Comparison of ENCODE assay signal across 16 cellular contexts in genomic region chr10:87733081-87733480, GRCh38.
DNase-seq lines count a peak whose midpoint lies in the region; ATAC-seq, FAIRE-seq and TF ChIP-seq lines count a peak whose summit lies in the region.
"Had no signal": no experiment of that assay in that cellular context is flagged by ENCODE, and none has a peak within 500 bp of the region (broad histone marks: within the 10 kb centered on the region; RNA-seq: fewer than 3 reads in every experiment).

No MANE protein-coding gene starts in this region.

- no peak overlapping the region for H3K4me2 ChIP-seq in endothelial cell of umbilical vein (ENCODE audit: insufficient read depth, low read length)
- H3K4me2 ChIP-seq: A549, GM23338 had no signal

- DNase-seq in left ventricle myocardium superior: no peak
- DNase-seq in Right ventricle myocardium inferior (ENCODE audit: missing footprints): no peak
- peak; percentile 90 for DNase-seq in SK-MEL-5 (ENCODE audit: low read depth, low spot score)
- DNase-seq in endothelial cell of umbilical vein (ENCODE audit: low read depth, low spot score): peak; percentile 74
- DNase-seq in pancreas: no peak
- no peak for DNase-seq in activated CD4-positive, alpha-beta T cell treated with anti-CD3 and anti-CD28 coated beads, Interleukin-2, amount 10 ng/mL, durations not matched to agents 7 days and 5 days
- DNase-seq: BE2C; CD4-positive, alpha-beta memory T cell; DND-41; GDM1; H7 had no signal

- H3K9me3 Mint-ChIP-seq in activated CD4-positive, alpha-beta T cell treated with anti-CD3 and anti-CD28 coated beads, Interleukin-2, amount 10 ng/mL, durations not matched to agents 7 days and 5 days: no peaks in the 10 kb centered on the region
- H3K9me3 Mint-ChIP-seq: GM23338 had no signal

- POLR2A ChIA-PET in endothelial cell of umbilical vein (lab: Charles Lee): no interaction called here
- POLR2A ChIA-PET in activated CD4-positive, alpha-beta T cell treated with anti-CD3 and anti-CD28 coated beads, Interleukin-2, amount 10 ng/mL, durations not matched to agents 7 days and 5 days (lab: Charles Lee): no interaction called here

- 60 to 63% methylated on average over 5 of the region's 5 CpGs for WGBS in pancreas, 2 donors

- no peak overlapping the region for H3K4me3 Mint-ChIP-seq in activated CD4-positive, alpha-beta T cell treated with anti-CD3 and anti-CD28 coated beads, Interleukin-2, amount 10 ng/mL, durations not matched to agents 7 days and 5 days
- H3K4me3 Mint-ChIP-seq: CD4-positive, alpha-beta memory T cell; GM23338 had no signal

- no peaks in the 10 kb centered on the region for H3K36me3 Mint-ChIP-seq in activated CD4-positive, alpha-beta T cell treated with anti-CD3 and anti-CD28 coated beads, Interleukin-2, amount 10 ng/mL, durations not matched to agents 7 days and 5 days (ENCODE audit: low read depth)
- H3K36me3 Mint-ChIP-seq: CD4-positive, alpha-beta memory T cell had no signal

- H3K79me2 ChIP-seq in endothelial cell of umbilical vein (ENCODE audit: control insufficient read depth, insufficient read depth, low read length): no peaks in the 10 kb centered on the region

- TF ChIP-seq POLR2A in endothelial cell of umbilical vein (IDR thresholded peaks at IDR 0.05; ENCODE audit: low read depth, low read length): no peak

- peaks cover 1% of the 10 kb centered on the region for H3K4me1 Mint-ChIP-seq in activated CD4-positive, alpha-beta T cell treated with anti-CD3 and anti-CD28 coated beads, Interleukin-2, amount 10 ng/mL, durations not matched to agents 7 days and 5 days

- in situ Hi-C loops in SK-MEL-5 (cut with HindIII; ENCODE audit: low pct_unique_long_range_greater_than_20kb, low sequenced_read_pairs): no loop called here

- BruUV-seq in endothelial cell of umbilical vein (replicated peaks; lab: Mats Ljungman, UMichigan): no TSS peak

- H3K27me3 ChIP-seq in endothelial cell of umbilical vein (ENCODE audit: control insufficient read depth in 2 of 2, insufficient read depth in 2 of 2, low read length in 2 of 2): no peaks in the 10 kb centered on the region
- no peaks in the 10 kb centered on the region for H3K27me3 ChIP-seq in pancreas
- H3K27me3 ChIP-seq: BE2C had no signal

- H3K36me3 ChIP-seq in endothelial cell of umbilical vein (ENCODE audit: control insufficient read depth in 2 of 2, extremely low read depth in 1 of 2, insufficient read depth in 2 of 2, low read length in 2 of 2) (no peaks in the 10 kb centered on the region), pancreas (no peaks in the 10 kb centered on the region)
- H3K36me3 ChIP-seq: BE2C had no signal

- H2AFZ ChIP-seq in endothelial cell of umbilical vein (ENCODE audit: low read depth, low read length): no peak overlapping the region
- H2AFZ ChIP-seq: GM23338 had no signal

- dilution Hi-C loops in endothelial cell of umbilical vein (cut with MboI; ENCODE audit: extremely low pct_ligation_motif_present, low sequenced_read_pairs): no loop called here

- H3K9me3 ChIP-seq in endothelial cell of umbilical vein (replicated peaks; ENCODE audit: control insufficient read depth, insufficient read depth, low read length): no peaks in the 10 kb centered on the region
- H3K9me3 ChIP-seq in pancreas: no peaks in the 10 kb centered on the region
- H3K9me3 ChIP-seq: A549, BE2C had no signal

- H3K27me3 Mint-ChIP-seq in activated CD4-positive, alpha-beta T cell treated with anti-CD3 and anti-CD28 coated beads, Interleukin-2, amount 10 ng/mL, durations not matched to agents 7 days and 5 days: peaks cover 19% of the 10 kb centered on the region

- TF ChIP-seq CTCF in endothelial cell of umbilical vein (IDR thresholded peaks at IDR 0.05; ENCODE audit: extremely low read depth in 1 of 2, insufficient read depth in 1 of 2, low read depth in 1 of 2, low read length in 2 of 2) (no peak), pancreas (IDR thresholded peaks at IDR 0.05) (no peak)

- FAIRE-seq in endothelial cell of umbilical vein (lab: Jason Lieb, UNC): no peak
- no peak for FAIRE-seq in pancreas (lab: Jason Lieb, UNC)
- FAIRE-seq: A549, GM12892 had no signal

- H4K20me1 ChIP-seq in endothelial cell of umbilical vein (replicated peaks; ENCODE audit: control insufficient read depth, extremely low read depth, insufficient read depth, low read length): no peaks in the 10 kb centered on the region

- CTCF ChIA-PET in endothelial cell of umbilical vein (lab: Charles Lee): interaction anchor here (0.9 to 4.8 kb wide), 11 partner anchors 10 to 77 kb away, joined by 3 to 68 read pairs (median 3); no protein-coding TSS in a partner anchor
- CTCF ChIA-PET in activated CD4-positive, alpha-beta T cell treated with anti-CD3 and anti-CD28 coated beads, Interleukin-2, amount 10 ng/mL, durations not matched to agents 7 days and 5 days (lab: Charles Lee): interaction anchor here (1.2 to 2.1 kb wide), 2 partner anchors 11 to 16 kb away, joined by 3 to 8 read pairs; no protein-coding TSS in a partner anchor

- H3K4me1 ChIP-seq in endothelial cell of umbilical vein (ENCODE audit: control insufficient read depth, extremely low read depth, insufficient read depth, low read length) (peaks cover 14% of the 10 kb centered on the region), pancreas (no peaks in the 10 kb centered on the region)
- H3K4me1 ChIP-seq: BE2C had no signal

- ATAC-seq in left ventricle myocardium superior: peak; percentile 39
- no peak for ATAC-seq in Right ventricle myocardium inferior
- peak; percentile 53 to 84 (median 63) for ATAC-seq in pancreas
- no peak for ATAC-seq in HG03521 (IDR thresholded peaks at IDR 0.05; ENCODE audit: unreplicated experiment)
- ATAC-seq: A549, GM23338 had no signal

- intact Hi-C loops in left ventricle myocardium superior (cut with micrococcal nuclease) (no loop called here), Right ventricle myocardium inferior (cut with DNase I) (no loop called here), endothelial cell of umbilical vein (cut with micrococcal nuclease) (no loop called here), pancreas (cut with DNase I) (loop anchor here in 1 of 3 donors (10.0 kb wide), 1 partner anchor 198 kb away; no protein-coding TSS in a partner anchor)

- H3K9me1 ChIP-seq in endothelial cell of umbilical vein (replicated peaks; ENCODE audit: control insufficient read depth, extremely low read depth, insufficient read depth, low read length): no peaks in the 10 kb centered on the region

- H3K9ac ChIP-seq in endothelial cell of umbilical vein (replicated peaks; ENCODE audit: extremely low read depth, insufficient read depth, low read length): no peak overlapping the region

- no peak overlapping the region for H3K27ac Mint-ChIP-seq in activated CD4-positive, alpha-beta T cell treated with anti-CD3 and anti-CD28 coated beads, Interleukin-2, amount 10 ng/mL, durations not matched to agents 7 days and 5 days
- H3K27ac Mint-ChIP-seq: CD4-positive, alpha-beta memory T cell; GM23338 had no signal

- H3K4me3 ChIP-seq in endothelial cell of umbilical vein (replicated peaks in 1 of 3; ENCODE audit: insufficient read depth in 1 of 3, low read depth in 1 of 3, low read length in 3 of 3) (no peak overlapping the region), pancreas (no peak overlapping the region)
- H3K4me3 ChIP-seq: A549, GM23338 had no signal

- H3K27ac ChIP-seq in endothelial cell of umbilical vein (ENCODE audit: insufficient read depth, low read depth, low read length) (no peak overlapping the region), pancreas (no peak overlapping the region)
- H3K27ac ChIP-seq: A549, C4-2B had no signal

TF ChIP-seq in endothelial cell of umbilical vein, 7 proteins besides CTCF, POLR2A, EP300 and RAD21:
- TF ChIP-seq GATA2 (IDR thresholded peaks at IDR 0.05; ENCODE audit: insufficient read depth, insufficient read length, low read depth, low read length): no peak
- TF ChIP-seq MYC (IDR thresholded peaks at IDR 0.05; ENCODE audit: low read depth, low read length): no peak
- TF ChIP-seq, protein P1, sequence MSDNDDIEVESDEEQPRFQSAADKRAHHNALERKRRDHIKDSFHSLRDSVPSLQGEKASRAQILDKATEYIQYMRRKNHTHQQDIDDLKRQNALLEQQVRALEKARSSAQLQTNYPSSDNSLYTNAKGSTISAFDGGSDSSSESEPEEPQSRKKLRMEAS (IDR thresholded peaks at IDR 0.05; ENCODE audit: insufficient read depth, insufficient read length): no peak
- no peak for TF ChIP-seq FOS (IDR thresholded peaks at IDR 0.05; ENCODE audit: borderline replicate concordance, insufficient read depth, low read length)
- no peak for TF ChIP-seq EZH2 (IDR thresholded peaks at IDR 0.05; ENCODE audit: borderline replicate concordance, low read depth, low read length, severe bottlenecking)
- no peak for TF ChIP-seq POLR2AphosphoS5 (IDR thresholded peaks at IDR 0.05; ENCODE audit: insufficient read depth, low read depth, low read length)
- no peak for TF ChIP-seq JUN (IDR thresholded peaks at IDR 0.05; ENCODE audit: borderline replicate concordance, insufficient read depth, insufficient read length, low read depth)

Comparison
In these comparisons a context has a peak if more than half of its experiments do, and no peak if none do; other contexts are left out.
1. ATAC-seq: peak in left ventricle myocardium superior (single experiment) and pancreas (4 of 4); none in Right ventricle myocardium inferior (single experiment) and HG03521 (single experiment).
2. DNase-seq: peak in SK-MEL-5 (single experiment) and endothelial cell of umbilical vein (single experiment); none in left ventricle myocardium superior (single experiment), Right ventricle myocardium inferior (single experiment), pancreas (0 of 6) and activated CD4-positive, alpha-beta T cell treated with anti-CD3 and anti-CD28 coated beads, Interleukin-2, amount 10 ng/mL, durations not matched to agents 7 days and 5 days (single experiment).